ENCODE assay signal across 8 cellular contexts in the genomic region with DNA sequence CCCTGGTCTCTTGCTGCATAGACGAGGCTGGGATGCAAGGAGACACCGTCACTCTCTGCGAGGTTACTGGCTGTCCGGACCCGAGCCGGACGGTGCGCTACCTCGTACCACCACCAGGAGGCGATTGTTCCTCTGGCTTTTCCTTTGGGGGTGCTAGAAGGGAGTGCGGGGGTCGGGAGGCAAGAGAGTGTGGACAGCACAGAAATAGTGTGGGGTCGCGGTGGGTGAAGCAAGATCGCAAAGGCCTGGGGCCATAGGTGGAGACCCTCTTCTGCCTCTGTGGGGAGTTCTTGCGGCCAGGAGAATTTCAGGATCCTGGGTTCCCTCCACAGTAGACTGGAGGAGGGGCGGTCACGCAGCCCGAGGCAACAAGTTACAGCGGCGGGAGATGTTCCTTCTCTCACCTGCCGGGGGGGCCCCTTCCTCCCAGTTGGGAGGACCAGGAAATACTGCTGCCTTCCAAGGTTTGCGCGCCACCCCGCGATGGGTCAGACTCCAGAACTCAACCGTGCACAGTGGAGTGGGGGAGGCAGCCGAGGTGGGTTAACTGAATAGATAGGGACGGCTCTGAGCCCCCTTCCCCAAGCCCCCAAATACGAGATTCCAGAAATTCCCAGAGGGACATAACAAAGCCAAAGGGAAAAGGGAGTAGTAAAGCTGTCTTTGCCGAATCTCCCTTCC. TPM values are rescaled to one million over a fixed set of nuclear protein-coding genes. Genes with fewer than 3 reads are reported as not detected.
DNase-seq lines count a peak whose midpoint lies in the region; ATAC-seq, FAIRE-seq and TF ChIP-seq lines count a peak whose summit lies in the region.

No MANE protein-coding gene starts in this region.

- TF ChIP-seq CTCF in epithelial cell of proximal tubule (conservative IDR thresholded peaks at IDR 0.05; ENCODE audit: low read depth, low read length) (peak; percentile 87), natural killer cell (IDR thresholded peaks at IDR 0.05) (peak; percentile 93)

- TF ChIP-seq POLR2A in GM12891 (IDR thresholded peaks at IDR 0.05; ENCODE audit: low read depth, low read length), result no peak

- no peak overlapping the region for H3K27ac ChIP-seq in thymus (ENCODE audit: low read depth)

- H3K4me3 ChIP-seq in epithelial cell of proximal tubule (ENCODE audit: low read depth, low read length) (no peak overlapping the region), thymus (ENCODE audit: low read length) (peak overlapping the region; percentile 30)

- no peaks in the 10 kb centered on the region for H3K9me3 Mint-ChIP-seq in natural killer cell

- H3K9me3 ChIP-seq in thymus (ENCODE audit: control insufficient read depth), result no peaks in the 10 kb centered on the region

- peak overlapping the region; percentile 87 for H3K4me3 Mint-ChIP-seq in natural killer cell

- peak; percentile 98 for FAIRE-seq in GM12891 (lab: Jason Lieb, UNC)

- H3K27ac Mint-ChIP-seq in natural killer cell, result peak overlapping the region; percentile 85 to 88

- DNase-seq in GM12891 (ENCODE audit: insufficient read length, low spot score), result peak; percentile 65
- DNase-seq in NCI-H460 (ENCODE audit: extremely low read depth, low read depth), result peak; percentile 37
- peak; percentile 93 for DNase-seq in activated CD8-positive, alpha-beta memory T cell treated with anti-CD3 and anti-CD28 coated beads, Interleukin-2, amount 50 U/mL, for 48 hours
- DNase-seq in epithelial cell of proximal tubule (ENCODE audit: low read depth), result no peak
- peak; percentile 67 for DNase-seq in natural killer cell
- no peak for DNase-seq in SK-N-DZ (ENCODE audit: low spot score)

- 6% methylated on average over 31 of the region's 31 CpGs for WGBS in thymus

- no peaks in the 10 kb centered on the region for H3K36me3 Mint-ChIP-seq in natural killer cell

- peaks cover 27% of the 10 kb centered on the region for H3K4me1 ChIP-seq in thymus (ENCODE audit: control insufficient read depth, insufficient read depth, low read length)

- H3K27me3 ChIP-seq in thymus (ENCODE audit: control insufficient read depth, insufficient read depth), result peaks cover 37% of the 10 kb centered on the region

- ATAC-seq in natural killer cell (peak in 1 of 3 donors; percentile 19), HG03025 (IDR thresholded peaks at IDR 0.05; ENCODE audit: low FRiP score, unreplicated experiment) (no peak)

- H3K4me1 Mint-ChIP-seq in natural killer cell, result peaks cover 36 to 77% of the 10 kb centered on the region in 2 donors

- no peaks in the 10 kb centered on the region for H3K36me3 ChIP-seq in thymus (ENCODE audit: control insufficient read depth, insufficient read depth)

- H3K27me3 Mint-ChIP-seq in natural killer cell (ENCODE audit: low read depth in 2 of 2), result no peaks in the 10 kb centered on the region

- intact Hi-C loops in natural killer cell (cut with micrococcal nuclease), result loop anchor here (10.0 kb wide), 1 partner anchor 141 kb away; the partner anchor contains the start of gene ZNF652

TF ChIP-seq in GM12891, 5 proteins besides CTCF, POLR2A, EP300 and RAD21:
- TF ChIP-seq PAX5 (IDR thresholded peaks at IDR 0.05; ENCODE audit: insufficient read depth, low read length, severe bottlenecking) (no peak), SPI1 (IDR thresholded peaks at IDR 0.05; ENCODE audit: low read depth, low read length) (no peak), POU2F2 (IDR thresholded peaks at IDR 0.05; ENCODE audit: low read depth, low read length) (no peak), TAF1 (IDR thresholded peaks at IDR 0.05; ENCODE audit: low read depth, low read length) (no peak), POLR2AphosphoS5 (IDR thresholded peaks at IDR 0.05; ENCODE audit: low read depth, low read length) (no peak; the same call in 1 of the 2 replicates)
TF ChIP-seq in GM12891: peak in this region for 0.

RNA-seq across cellular contexts. Expression of gene PHOSPHO1, which starts 6.9 kb away (rescaled TPM):
- polyA plus RNA-seq in GM12891 (2012; ENCODE audit: low read depth, missing spikeins), result 1.0 TPM
- total RNA-seq in NCI-H460 (2014; rRNA removed; shearing (Covaris generic)), result not detected in 2 replicates
- not detected in 2 replicates for polyA plus RNA-seq in NCI-H460 (2014; cell fraction: nucleus; rRNA removed)
- total RNA-seq in epithelial cell of proximal tubule, result 0.22 TPM in 1 of 2 replicates, not detected in the other
- 1 to 10 TPM in 1 of 3 donors, not detected in 2; 1.7 TPM for total RNA-seq in natural killer cell
- 0.50 TPM for polyA plus RNA-seq in thymus
- not detected in 2 replicates for polyA plus RNA-seq in SK-N-DZ (2014; cell fraction: cytosol; rRNA removed)
- polyA plus RNA-seq in SK-N-DZ (2014; cell fraction: nucleus; rRNA removed), result 0.17 TPM in 1 of 2 replicates, not detected in the other

RNA-seq across cellular contexts. Expression of gene ABI3, which starts 13.2 kb away (rescaled TPM):
- polyA plus RNA-seq in GM12891 (2012; ENCODE audit: low read depth, missing spikeins), result 34.6 TPM
- total RNA-seq in NCI-H460 (2014; rRNA removed; shearing (Covaris generic)), result not detected in 2 replicates
- not detected in 2 replicates for polyA plus RNA-seq in NCI-H460 (2014; cell fraction: nucleus; rRNA removed)
- total RNA-seq in epithelial cell of proximal tubule (0.86 and 1.1 TPM in 2 replicates), natural killer cell (100 to 1,000 TPM in 2 of 3 donors, 10 to 100 TPM in 1; 82.9 to 131 (median 101) TPM)
- 12.6 TPM for polyA plus RNA-seq in thymus
- 0.12 TPM in 1 of 2 replicates, not detected in the other for polyA plus RNA-seq in SK-N-DZ (2014; cell fraction: cytosol; rRNA removed)
- not detected in 2 replicates for polyA plus RNA-seq in SK-N-DZ (2014; cell fraction: nucleus; rRNA removed)

RNA-seq across cellular contexts. Expression of gene GNGT2, which starts 13.3 kb away (rescaled TPM):
- polyA plus RNA-seq in GM12891 (2012; ENCODE audit: low read depth, missing spikeins), result 36.5 TPM
- not detected in 2 replicates for total RNA-seq in NCI-H460 (2014; rRNA removed; shearing (Covaris generic))
- polyA plus RNA-seq in NCI-H460 (2014; cell fraction: nucleus; rRNA removed), result not detected in 2 replicates
- total RNA-seq in epithelial cell of proximal tubule (1.4 and 1.8 TPM in 2 replicates), natural killer cell (10 to 100 TPM; 35.8 to 41.6 (median 39.4) TPM)
- 10.8 TPM for polyA plus RNA-seq in thymus
- polyA plus RNA-seq in SK-N-DZ (2014; cell fraction: cytosol; rRNA removed), result not detected in 2 replicates
- not detected in 2 replicates for polyA plus RNA-seq in SK-N-DZ (2014; cell fraction: nucleus; rRNA removed)

Comparison
In these comparisons a context has a peak if more than half of its experiments do, and no peak if none do; other contexts are left out.
1. DNase-seq: peak in GM12891 (single experiment), NCI-H460 (single experiment), activated CD8-positive, alpha-beta memory T cell treated with anti-CD3 and anti-CD28 coated beads, Interleukin-2, amount 50 U/mL, for 48 hours (single experiment) and natural killer cell (single experiment); none in epithelial cell of proximal tubule (single experiment) and SK-N-DZ (single experiment).
2. RNA of gene ABI3, which starts 13.2 kb away (total RNA-seq): 82.9 to 131 TPM in natural killer cell; 0.86 to 1.1 TPM in epithelial cell of proximal tubule and not detected in NCI-H460; every median in the first group is over 10 times any median in the second.
3. RNA of gene GNGT2, which starts 13.3 kb away (total RNA-seq): 35.8 to 41.6 TPM in natural killer cell; 1.4 to 1.8 TPM in epithelial cell of proximal tubule and not detected in NCI-H460; every median in the first group is over 10 times any median in the second.